8 cellular contexts compared by ENCODE assay signal in genomic region chr11:113876074-113876797, GRCh38. TPM values are rescaled to one million over a fixed set of nuclear protein-coding genes. Genes with fewer than 3 reads are reported as not detected.
DNase-seq lines count a peak whose midpoint lies in the region; ATAC-seq, FAIRE-seq and TF ChIP-seq lines count a peak whose summit lies in the region.

No MANE protein-coding gene starts in this region.

- H3K27ac Mint-ChIP-seq in activated CD4-positive, alpha-beta T cell treated with anti-CD3 and anti-CD28 coated beads for 36 hours: peak overlapping the region; percentile 92
- H3K27ac Mint-ChIP-seq in activated naive CD4-positive, alpha-beta T cell treated with anti-CD3 and anti-CD28 coated beads, Interleukin-2, amount 50 U/mL, for 72 hours: peak overlapping the region; percentile 71 to 99

- DNase-seq in activated CD4-positive, alpha-beta T cell treated with anti-CD3 and anti-CD28 coated beads for 36 hours: no peak
- no peak for DNase-seq in activated CD4-positive, alpha-beta T cell treated with anti-CD3 and anti-CD28 coated beads for 48 hours
- no peak for DNase-seq in activated naive CD4-positive, alpha-beta T cell treated with anti-CD3 and anti-CD28 coated beads, Interleukin-2, amount 50 U/mL, for 72 hours (ENCODE audit: low spot score in 2 of 2)
- DNase-seq in kidney (peak; percentile 76), testis (peak; percentile 17), GM19239 (ENCODE audit: insufficient read length, low spot score) (no peak)
- no peak for DNase-seq in activated effector memory CD4-positive, alpha-beta T cell treated with Interleukin-2 at 50 U/mL for 16 hours

- no peaks in the 10 kb centered on the region for H3K36me3 ChIP-seq in kidney (ENCODE audit: control insufficient read depth in 1 of 2, insufficient read depth in 2 of 2, low read length in 2 of 2)
- H3K36me3 ChIP-seq in testis (ENCODE audit: low read depth, missing control alignments): no peaks in the 10 kb centered on the region

- no peaks in the 10 kb centered on the region for H3K27me3 ChIP-seq in testis

- ATAC-seq in activated CD4-positive, alpha-beta T cell treated with anti-CD3 and anti-CD28 coated beads for 36 hours: no peak
- ATAC-seq in activated naive CD4-positive, alpha-beta T cell treated with anti-CD3 and anti-CD28 coated beads, Interleukin-2, amount 50 U/mL, for 72 hours: no peak
- ATAC-seq in HG02623 (IDR thresholded peaks at IDR 0.05; ENCODE audit: unreplicated experiment): no peak

- intact Hi-C loops in activated CD4-positive, alpha-beta T cell treated with anti-CD3 and anti-CD28 coated beads for 36 hours (cut with DNase I, micrococcal nuclease): loop anchor here (5.0 to 10.0 kb wide), 6 partner anchors 286 to 1629 kb away; partner anchors contain the start of genes C11orf71 (in 1 of the 2), CADM1 (in 1 of the 2), RBM7 (in 1 of the 2) and TTC12 (in 1 of the 2)
- intact Hi-C loops in kidney (cut with DNase I) (no loop called here), testis (cut with DNase I; ENCODE audit: low total_unique reads) (no loop called here)

- TF ChIP-seq CTCF in kidney (IDR thresholded peaks at IDR 0.05; ENCODE audit: borderline replicate concordance, extremely low read depth, insufficient read depth): no peak
- TF ChIP-seq CTCF in testis (IDR thresholded peaks at IDR 0.05): no peak

- peak overlapping the region; percentile 90 for H3K4me3 Mint-ChIP-seq in activated CD4-positive, alpha-beta T cell treated with anti-CD3 and anti-CD28 coated beads for 36 hours

- WGBS in testis, 2 donors: 56 to 63% methylated on average over 21 to 24 of the region's 24 CpGs

- CTCF ChIA-PET in activated CD4-positive, alpha-beta T cell treated with anti-CD3 and anti-CD28 coated beads for 36 hours (lab: Charles Lee): interaction anchor here (0.6 kb wide), 2 partner anchors 26 to 71 kb away, joined by 3 read pairs; no protein-coding TSS in a partner anchor

- no peak for TF ChIP-seq POLR2A in testis (IDR thresholded peaks at IDR 0.05)

- no peaks in the 10 kb centered on the region for H3K27me3 Mint-ChIP-seq in activated CD4-positive, alpha-beta T cell treated with anti-CD3 and anti-CD28 coated beads for 36 hours

- H3K27ac ChIP-seq in kidney (ENCODE audit: low read depth in 2 of 2, low read length in 2 of 2) (peak overlapping the region; percentile 84 to 89), testis (peak overlapping the region; percentile 88 to 96)

- H3K9me3 Mint-ChIP-seq in activated CD4-positive, alpha-beta T cell treated with anti-CD3 and anti-CD28 coated beads for 36 hours (ENCODE audit: low read depth): no peaks in the 10 kb centered on the region
- no peaks in the 10 kb centered on the region for H3K9me3 Mint-ChIP-seq in activated naive CD4-positive, alpha-beta T cell treated with anti-CD3 and anti-CD28 coated beads, Interleukin-2, amount 50 U/mL, for 72 hours

- peak overlapping the region; percentile 70 to 73 for H3K4me3 ChIP-seq in kidney (ENCODE audit: low read length in 2 of 2)
- peak overlapping the region; percentile 74 to 78 for H3K4me3 ChIP-seq in testis

- peaks cover 39% of the 10 kb centered on the region for H3K4me1 Mint-ChIP-seq in activated CD4-positive, alpha-beta T cell treated with anti-CD3 and anti-CD28 coated beads for 36 hours

- peak overlapping the region; percentile 14 to 38 for H3K9ac ChIP-seq in kidney (ENCODE audit: low read length in 2 of 2)

- peaks cover 4% of the 10 kb centered on the region for H3K36me3 Mint-ChIP-seq in activated CD4-positive, alpha-beta T cell treated with anti-CD3 and anti-CD28 coated beads for 36 hours (ENCODE audit: low read depth)
- peaks cover 6 to 21% of the 10 kb centered on the region in 2 donors for H3K36me3 Mint-ChIP-seq in activated naive CD4-positive, alpha-beta T cell treated with anti-CD3 and anti-CD28 coated beads, Interleukin-2, amount 50 U/mL, for 72 hours

- POLR2A ChIA-PET in activated CD4-positive, alpha-beta T cell treated with anti-CD3 and anti-CD28 coated beads for 36 hours (lab: Charles Lee): no interaction called here

- FAIRE-seq in kidney (lab: Jason Lieb, UNC): no peak
- FAIRE-seq in GM19239 (lab: Jason Lieb, UNC): no peak

- H3K4me1 ChIP-seq in kidney (ENCODE audit: control insufficient read depth in 1 of 2, insufficient read depth in 1 of 2, low read depth in 1 of 2, low read length in 2 of 2): peaks cover 3% of the 10 kb centered on the region in 2 donors
- peaks cover 11% of the 10 kb centered on the region for H3K4me1 ChIP-seq in testis

- H3K9me3 ChIP-seq in kidney (ENCODE audit: control insufficient read depth in 1 of 2, low read length in 2 of 2) (no peaks in the 10 kb centered on the region), testis (no peaks in the 10 kb centered on the region)

RNA-seq across cellular contexts. Expression of gene USP28, which starts 0.9 kb away (rescaled TPM):
- 10 to 100 TPM; 38.6 to 43.9 TPM for total RNA-seq in activated CD4-positive, alpha-beta T cell treated with anti-CD3 and anti-CD28 coated beads for 36 hours
- total RNA-seq in activated naive CD4-positive, alpha-beta T cell treated with anti-CD3 and anti-CD28 coated beads, Interleukin-2, amount 50 U/mL, for 72 hours: 10 to 100 TPM; 44.5 to 56.4 TPM
- total RNA-seq in kidney (19.4 TPM), testis (10 to 100 TPM; 36.6 to 39.9 TPM)
- polyA plus RNA-seq in kidney (ENCODE audit: insufficient read depth, low read depth, low replicate concordance) (5.3 TPM), testis (ENCODE audit: insufficient read depth, low read depth, low replicate concordance) (23.2 TPM)

RNA-seq across cellular contexts. Expression of gene HTR3B, which starts 28.4 kb away (rescaled TPM):
- not detected for total RNA-seq in activated CD4-positive, alpha-beta T cell treated with anti-CD3 and anti-CD28 coated beads for 36 hours
- not detected for total RNA-seq in activated naive CD4-positive, alpha-beta T cell treated with anti-CD3 and anti-CD28 coated beads, Interleukin-2, amount 50 U/mL, for 72 hours
- total RNA-seq in kidney (0.16 TPM), testis (1 to 10 TPM; 1.7 to 2.9 TPM)
- polyA plus RNA-seq in kidney (ENCODE audit: insufficient read depth, low read depth, low replicate concordance) (not detected), testis (ENCODE audit: insufficient read depth, low read depth, low replicate concordance) (1.1 TPM)

Comparison
In these comparisons a context has a peak if more than half of its experiments do, and no peak if none do; other contexts are left out.
1. DNase-seq: peak in kidney (single experiment) and testis (single experiment); none in activated CD4-positive, alpha-beta T cell treated with anti-CD3 and anti-CD28 coated beads for 36 hours (single experiment), activated CD4-positive, alpha-beta T cell treated with anti-CD3 and anti-CD28 coated beads for 48 hours (single experiment), activated naive CD4-positive, alpha-beta T cell treated with anti-CD3 and anti-CD28 coated beads, Interleukin-2, amount 50 U/mL, for 72 hours (0 of 2), activated effector memory CD4-positive, alpha-beta T cell treated with Interleukin-2 at 50 U/mL for 16 hours (single experiment) and GM19239 (single experiment).
2. intact Hi-C loops: an anchor here in activated CD4-positive, alpha-beta T cell treated with anti-CD3 and anti-CD28 coated beads for 36 hours (5.0 to 10.0 kb wide); none called in kidney and testis.